26 cellular contexts compared by ENCODE assay signal in the genomic region with DNA sequence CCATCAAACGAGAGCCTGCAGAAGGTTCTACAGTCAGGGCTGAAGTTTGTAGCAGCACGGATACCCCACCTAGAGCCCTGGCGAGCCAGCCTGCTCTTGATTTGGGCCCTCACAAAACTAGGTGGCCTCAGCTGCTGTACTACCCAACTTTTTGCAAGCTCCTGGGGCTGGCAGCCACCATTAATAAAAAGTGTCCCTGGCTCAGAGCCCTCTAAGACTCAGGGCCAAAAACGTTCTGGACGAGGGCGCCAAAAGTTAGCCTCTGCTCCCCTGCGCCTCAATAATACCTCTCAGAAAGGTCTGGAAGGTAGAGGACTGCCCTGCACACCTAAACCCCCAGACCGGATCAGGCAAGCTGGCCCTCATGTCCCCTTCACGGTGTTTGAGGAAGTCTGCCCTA. TPM values are rescaled to one million over a fixed set of nuclear protein-coding genes. Genes with fewer than 3 reads are reported as not detected.
"Had no signal": no experiment of that assay in that cellular context is flagged by ENCODE, and none has a peak within 500 bp of the region (broad histone marks: within the 10 kb centered on the region; RNA-seq: fewer than 3 reads in every experiment).

No MANE protein-coding gene starts in this region.

- DNase-seq: activated CD4-positive, alpha-beta T cell treated with anti-CD3 and anti-CD28 coated beads for 4 hours; activated CD8-positive, alpha-beta memory T cell treated with anti-CD3 and anti-CD28 coated beads, Interleukin-2, amount 10 ng/mL, durations not matched to agents 7 days and 5 days; activated gamma-delta T cell; activated naive CD4-positive, alpha-beta T cell treated with anti-CD3 and anti-CD28 coated beads for 36 hours; activated T-cell treated with anti-CD3 and anti-CD28 coated beads, Interleukin-2, amount 50 U/mL, for 24 hours; adrenal gland; anterior cingulate cortex; MG63; MV-4-11; NCI-H1092 treated with DMSO at 0.1 percent for 48 hours; NCI-H1417 treated with DMSO at 0.1 percent for 48 hours; NCI-H1694; NCI-H2029 treated with DMSO at 0.1 percent for 48 hours; NCI-H345; NCI-H510A; NCI-H526 treated with DMSO at 0.1 percent for 48 hours; NK-92 treated with Interleukin-12 subunit alpha and Interleukin-12 subunit beta, amount 100 ng/mL, for 24 hours; OCI-M1; RPMI8226; SHP77 had no signal

- H3K9me3 Mint-ChIP-seq: activated naive CD4-positive, alpha-beta T cell treated with anti-CD3 and anti-CD28 coated beads for 36 hours; activated T-cell treated with anti-CD3 and anti-CD28 coated beads, Interleukin-2, amount 50 U/mL, for 24 hours; activated T-helper 1 cell treated with anti-CD3 and anti-CD28 coated beads, Interleukin-12 subunit alpha, Interleukin-12 subunit beta, Interleukin-2, Interleukin-4 antibody, amounts not matched to agents 30 ng/mL and 10 ng/mL and 1 ng/mL, durations not matched to agents 14 hours and 24 hours and 36 hours; T-helper 1 cell treated with Interleukin-12 subunit alpha and Interleukin-12 subunit beta and Interleukin-4 antibody, amounts not matched to agents 30 μg/mL and 1 μg/mL, for 36 hours had no signal

- H3K27me3 Mint-ChIP-seq: activated CD8-positive, alpha-beta memory T cell treated with anti-CD3 and anti-CD28 coated beads, Interleukin-2, amount 10 ng/mL, durations not matched to agents 7 days and 5 days; activated naive CD8-positive, alpha-beta T cell; activated T-cell treated with anti-CD3 and anti-CD28 coated beads, Interleukin-2, amount 50 U/mL, for 24 hours had no signal

- H3K4me3 ChIP-seq: adrenal gland, breast epithelium, MG63 had no signal

- H3K27me3 ChIP-seq: adrenal gland, breast epithelium, MG63 had no signal

- H3K4me3 Mint-ChIP-seq: activated CD8-positive, alpha-beta memory T cell treated with anti-CD3 and anti-CD28 coated beads, Interleukin-2, amount 10 ng/mL, durations not matched to agents 7 days and 5 days; activated naive CD4-positive, alpha-beta T cell treated with anti-CD3 and anti-CD28 coated beads for 36 hours; activated naive CD8-positive, alpha-beta T cell; activated T-cell treated with anti-CD3 and anti-CD28 coated beads, Interleukin-2, amount 50 U/mL, for 24 hours; activated T-helper 1 cell treated with anti-CD3 and anti-CD28 coated beads, Interleukin-12 subunit alpha, Interleukin-12 subunit beta, Interleukin-2, Interleukin-4 antibody, amounts not matched to agents 30 ng/mL and 10 ng/mL and 1 ng/mL, durations not matched to agents 14 hours and 24 hours and 36 hours; T-helper 1 cell treated with Interleukin-12 subunit alpha and Interleukin-12 subunit beta and Interleukin-4 antibody, amounts not matched to agents 30 μg/mL and 1 μg/mL, for 36 hours had no signal

- H3K9me3 ChIP-seq: adrenal gland, breast epithelium, MG63 had no signal

- ATAC-seq: activated CD4-positive, CD25-positive, alpha-beta regulatory T cell treated with anti-CD3 and anti-CD28 coated beads, Interleukin-2, amount 50 U/mL, for 24 hours; activated CD8-positive, alpha-beta memory T cell treated with anti-CD3 and anti-CD28 coated beads, Interleukin-2, amount 10 ng/mL, durations not matched to agents 7 days and 5 days had no signal

- H3K4me1 ChIP-seq: adrenal gland, breast epithelium had no signal

- H3K27ac ChIP-seq: adrenal gland, breast epithelium had no signal

- H3K27ac Mint-ChIP-seq: activated CD8-positive, alpha-beta memory T cell treated with anti-CD3 and anti-CD28 coated beads, Interleukin-2, amount 10 ng/mL, durations not matched to agents 7 days and 5 days; activated naive CD4-positive, alpha-beta T cell treated with anti-CD3 and anti-CD28 coated beads for 36 hours; activated naive CD8-positive, alpha-beta T cell; activated T-helper 1 cell treated with anti-CD3 and anti-CD28 coated beads, Interleukin-12 subunit alpha, Interleukin-12 subunit beta, Interleukin-2, Interleukin-4 antibody, amounts not matched to agents 30 ng/mL and 10 ng/mL and 1 ng/mL, durations not matched to agents 14 hours and 24 hours and 36 hours; T-helper 1 cell treated with Interleukin-12 subunit alpha and Interleukin-12 subunit beta and Interleukin-4 antibody, amounts not matched to agents 30 μg/mL and 1 μg/mL, for 36 hours had no signal

- H3K36me3 ChIP-seq: adrenal gland, breast epithelium had no signal

RNA-seq across cellular contexts. Expression of a gene that starts 49.7 kb away (rescaled TPM):
- total RNA-seq: activated CD8-positive, alpha-beta memory T cell treated with anti-CD3 and anti-CD28 coated beads, Interleukin-2, amount 10 ng/mL, durations not matched to agents 7 days and 5 days; activated naive CD4-positive, alpha-beta T cell treated with anti-CD3 and anti-CD28 coated beads for 36 hours; activated T-helper 1 cell treated with anti-CD3 and anti-CD28 coated beads, Interleukin-12 subunit alpha, Interleukin-12 subunit beta, Interleukin-2, Interleukin-4 antibody, amounts not matched to agents 30 ng/mL and 10 ng/mL and 1 ng/mL, durations not matched to agents 14 hours and 24 hours and 36 hours; adrenal gland; breast epithelium; SK-MEL-5 had no signal
